In the genomic region with DNA sequence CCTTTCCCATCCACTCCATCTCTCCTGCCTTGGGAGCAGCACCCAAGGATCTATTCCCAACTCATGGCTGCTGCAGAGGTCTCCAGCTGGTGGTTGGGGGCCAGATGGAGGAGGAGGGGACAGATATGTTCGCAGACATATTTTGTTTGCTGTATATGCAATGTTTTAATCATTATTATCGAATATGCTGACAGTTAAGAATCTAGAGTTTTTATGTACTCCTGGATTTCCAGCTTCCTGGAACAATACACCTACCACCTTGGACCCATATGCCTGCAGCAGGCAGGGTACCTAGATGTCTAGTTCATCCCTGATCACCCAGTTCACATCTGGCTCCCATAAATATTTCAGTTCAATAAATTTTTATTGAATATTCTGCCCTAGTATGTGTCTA, we compare ENCODE assay signal across 15 cellular contexts. TPM values are rescaled to one million over a fixed set of nuclear protein-coding genes. Genes with fewer than 3 reads are reported as not detected.
DNase-seq lines count a peak whose midpoint lies in the region; ATAC-seq and TF ChIP-seq lines count a peak whose summit lies in the region.
"Had no signal": no experiment of that assay in that cellular context is flagged by ENCODE, and none has a peak within 500 bp of the region (broad histone marks: within the 10 kb centered on the region; RNA-seq: fewer than 3 reads in every experiment).

No MANE protein-coding gene starts in this region.

- H3K36me3 ChIP-seq in CD4-positive, CD25-positive, alpha-beta regulatory T cell (ENCODE audit: control insufficient read depth, insufficient read depth, low read length), result peaks cover 7% of the 10 kb centered on the region
- no peaks in the 10 kb centered on the region for H3K36me3 ChIP-seq in esophagus squamous epithelium

- POLR2A ChIA-PET in activated CD4-positive, alpha-beta T cell treated with anti-CD3 and anti-CD28 coated beads, Interleukin-2, amount 10 ng/mL, durations not matched to agents 7 days and 5 days (lab: Charles Lee), result no interaction called here

- CTCF ChIA-PET in activated CD4-positive, alpha-beta T cell treated with anti-CD3 and anti-CD28 coated beads, Interleukin-2, amount 10 ng/mL, durations not matched to agents 7 days and 5 days (lab: Charles Lee), result interaction anchor here (1.1 to 1.3 kb wide), 2 partner anchors 10 to 266 kb away, joined by 3 to 6 read pairs; no protein-coding TSS in a partner anchor

- peak overlapping the region; percentile 22 to 94 (median 64) for H3K4me3 Mint-ChIP-seq in CD4-positive, CD25-positive, alpha-beta regulatory T cell
- H3K4me3 Mint-ChIP-seq in neural crest cell, result peak overlapping the region; percentile 31
- H3K4me3 Mint-ChIP-seq in activated CD4-positive, alpha-beta T cell treated with anti-CD3 and anti-CD28 coated beads, Interleukin-2, amount 10 ng/mL, durations not matched to agents 7 days and 5 days, result no peak overlapping the region

- peaks cover 11% of the 10 kb centered on the region for H3K36me3 Mint-ChIP-seq in CD4-positive, CD25-positive, alpha-beta regulatory T cell
- H3K36me3 Mint-ChIP-seq in neural crest cell (ENCODE audit: low read depth), result peaks cover 4% of the 10 kb centered on the region
- H3K36me3 Mint-ChIP-seq in activated CD4-positive, alpha-beta T cell treated with anti-CD3 and anti-CD28 coated beads, Interleukin-2, amount 10 ng/mL, durations not matched to agents 7 days and 5 days (ENCODE audit: low read depth), result peaks cover 34% of the 10 kb centered on the region

- no peaks in the 10 kb centered on the region for H3K9me3 Mint-ChIP-seq in CD4-positive, CD25-positive, alpha-beta regulatory T cell
- no peaks in the 10 kb centered on the region for H3K9me3 Mint-ChIP-seq in neural crest cell
- H3K9me3 Mint-ChIP-seq in activated CD4-positive, alpha-beta T cell treated with anti-CD3 and anti-CD28 coated beads, Interleukin-2, amount 10 ng/mL, durations not matched to agents 7 days and 5 days, result peaks cover 1% of the 10 kb centered on the region

- TF ChIP-seq CTCF in esophagus squamous epithelium (IDR thresholded peaks at IDR 0.05), result no peak
- TF ChIP-seq CTCF in neural crest cell (conservative IDR thresholded peaks at IDR 0.05), result no peak

- ATAC-seq in CD4-positive, CD25-positive, alpha-beta regulatory T cell (ENCODE audit: low read depth in 2 of 2), result no peak
- ATAC-seq in GM18867 (IDR thresholded peaks at IDR 0.05; ENCODE audit: unreplicated experiment) (no peak), HG02852 (IDR thresholded peaks at IDR 0.05; ENCODE audit: unreplicated experiment) (no peak)
- ATAC-seq: heart left ventricle; stimulated activated naive CD8-positive, alpha-beta T cell treated with anti-CD3 and anti-CD28 coated beads, Interleukin-15, amount 100 ng/mL, for 72 hours had no signal

- H3K9me3 ChIP-seq in CD4-positive, CD25-positive, alpha-beta regulatory T cell (ENCODE audit: control insufficient read depth in 2 of 2, low read length in 2 of 2), result no peaks in the 10 kb centered on the region
- no peaks in the 10 kb centered on the region for H3K9me3 ChIP-seq in esophagus squamous epithelium

- intact Hi-C loops in esophagus squamous epithelium (cut with DNase I), result no loop called here

- no peaks in the 10 kb centered on the region for H3K27me3 ChIP-seq in CD4-positive, CD25-positive, alpha-beta regulatory T cell (ENCODE audit: control insufficient read depth, insufficient read depth, low read length)
- peaks cover 0 to 21% (median 0%) of the 10 kb centered on the region in 4 donors for H3K27me3 ChIP-seq in esophagus squamous epithelium

- H3K4me1 Mint-ChIP-seq in CD4-positive, CD25-positive, alpha-beta regulatory T cell, result peaks cover 6 to 67% (median 38%) of the 10 kb centered on the region in 4 donors
- peaks cover 27% of the 10 kb centered on the region for H3K4me1 Mint-ChIP-seq in neural crest cell
- H3K4me1 Mint-ChIP-seq in activated CD4-positive, alpha-beta T cell treated with anti-CD3 and anti-CD28 coated beads, Interleukin-2, amount 10 ng/mL, durations not matched to agents 7 days and 5 days, result peaks cover 64% of the 10 kb centered on the region

- H3K27ac ChIP-seq in CD4-positive, CD25-positive, alpha-beta regulatory T cell (ENCODE audit: insufficient read depth, low read length, poor library complexity, severe bottlenecking), result no peak overlapping the region
- peak overlapping the region; percentile 87 to 94 (median 90) for H3K27ac ChIP-seq in esophagus squamous epithelium
- H3K27ac ChIP-seq: heart left ventricle had no signal

- H3K27ac Mint-ChIP-seq in CD4-positive, CD25-positive, alpha-beta regulatory T cell, result peak overlapping the region in 1 of 3 donors; percentile 63
- no peak overlapping the region for H3K27ac Mint-ChIP-seq in neural crest cell (ENCODE audit: unreplicated experiment)
- H3K27ac Mint-ChIP-seq in activated CD4-positive, alpha-beta T cell treated with anti-CD3 and anti-CD28 coated beads, Interleukin-2, amount 10 ng/mL, durations not matched to agents 7 days and 5 days, result no peak overlapping the region
- H3K27ac Mint-ChIP-seq: stimulated activated naive CD8-positive, alpha-beta T cell treated with anti-CD3 and anti-CD28 coated beads, Interleukin-15, amount 100 ng/mL, for 72 hours had no signal

- whole genome bisulfite sequencing in esophagus squamous epithelium, 2 donors, result 27 to 38% methylated on average over 2 of the region's 2 CpGs

- H3K27me3 Mint-ChIP-seq in CD4-positive, CD25-positive, alpha-beta regulatory T cell, result no peaks in the 10 kb centered on the region
- peaks cover 56% of the 10 kb centered on the region for H3K27me3 Mint-ChIP-seq in neural crest cell (ENCODE audit: low read depth)
- H3K27me3 Mint-ChIP-seq in activated CD4-positive, alpha-beta T cell treated with anti-CD3 and anti-CD28 coated beads, Interleukin-2, amount 10 ng/mL, durations not matched to agents 7 days and 5 days, result no peaks in the 10 kb centered on the region
- H3K27me3 Mint-ChIP-seq: stimulated activated naive CD8-positive, alpha-beta T cell treated with anti-CD3 and anti-CD28 coated beads, Interleukin-15, amount 100 ng/mL, for 72 hours had no signal

- no peak overlapping the region for H3K4me3 ChIP-seq in CD4-positive, CD25-positive, alpha-beta regulatory T cell (ENCODE audit: low read depth, low read length)
- peak overlapping the region; percentile 59 to 78 (median 70) for H3K4me3 ChIP-seq in esophagus squamous epithelium

- no peak for DNase-seq in CD4-positive, CD25-positive, alpha-beta regulatory T cell
- DNase-seq in NCI-H69 (lab: John Stamatoyannopoulos, UW) (peak; percentile 29), esophagus squamous epithelium (lab: John Stamatoyannopoulos, UW) (no peak), neural crest cell (ENCODE audit: low read depth, low spot score) (no peak), pons (ENCODE audit: low spot score) (no peak)
- no peak for DNase-seq in activated CD4-positive, alpha-beta T cell treated with anti-CD3 and anti-CD28 coated beads, Interleukin-2, amount 10 ng/mL, durations not matched to agents 7 days and 5 days
- DNase-seq: activated CD4-positive, CD25-positive, alpha-beta regulatory T cell treated with anti-CD3 and anti-CD28 coated beads, Interleukin-2, amount 50 U/mL, for 72 hours; DND-41; HCEC 1CT; NCI-H1694 treated with DMSO at 0.1 percent for 48 hours; NCI-H524 treated with DMSO at 0.1 percent for 48 hours; stimulated activated naive CD8-positive, alpha-beta T cell treated with anti-CD3 and anti-CD28 coated beads, Interleukin-15, amount 100 ng/mL, for 72 hours had no signal

- peaks cover 69% of the 10 kb centered on the region for H3K4me1 ChIP-seq in CD4-positive, CD25-positive, alpha-beta regulatory T cell (ENCODE audit: control insufficient read depth, insufficient read depth, low read length, poor library complexity, severe bottlenecking)
- peaks cover 44 to 86% (median 61%) of the 10 kb centered on the region in 3 donors for H3K4me1 ChIP-seq in esophagus squamous epithelium

- no peak for TF ChIP-seq POLR2A in esophagus squamous epithelium (IDR thresholded peaks at IDR 0.05)

RNA-seq across cellular contexts. Expression of gene FAM110A, which starts 9.0 kb away (rescaled TPM):
- total RNA-seq in CD4-positive, CD25-positive, alpha-beta regulatory T cell, result 27.5 TPM
- polyA plus RNA-seq in CD4-positive, CD25-positive, alpha-beta regulatory T cell, result 10 to 100 TPM; 24.6 to 36.5 (median 31.7) TPM
- 10 to 100 TPM; 15.3 to 46.6 (median 27.1) TPM for total RNA-seq in esophagus squamous epithelium
- 16.8 and 17.4 TPM in 2 replicates for total RNA-seq in neural crest cell
- 10 to 100 TPM; 27.6 to 30.2 TPM for total RNA-seq in activated CD4-positive, alpha-beta T cell treated with anti-CD3 and anti-CD28 coated beads, Interleukin-2, amount 10 ng/mL, durations not matched to agents 7 days and 5 days
